ENCODE assay signal across 1 cellular context in the genomic region with DNA sequence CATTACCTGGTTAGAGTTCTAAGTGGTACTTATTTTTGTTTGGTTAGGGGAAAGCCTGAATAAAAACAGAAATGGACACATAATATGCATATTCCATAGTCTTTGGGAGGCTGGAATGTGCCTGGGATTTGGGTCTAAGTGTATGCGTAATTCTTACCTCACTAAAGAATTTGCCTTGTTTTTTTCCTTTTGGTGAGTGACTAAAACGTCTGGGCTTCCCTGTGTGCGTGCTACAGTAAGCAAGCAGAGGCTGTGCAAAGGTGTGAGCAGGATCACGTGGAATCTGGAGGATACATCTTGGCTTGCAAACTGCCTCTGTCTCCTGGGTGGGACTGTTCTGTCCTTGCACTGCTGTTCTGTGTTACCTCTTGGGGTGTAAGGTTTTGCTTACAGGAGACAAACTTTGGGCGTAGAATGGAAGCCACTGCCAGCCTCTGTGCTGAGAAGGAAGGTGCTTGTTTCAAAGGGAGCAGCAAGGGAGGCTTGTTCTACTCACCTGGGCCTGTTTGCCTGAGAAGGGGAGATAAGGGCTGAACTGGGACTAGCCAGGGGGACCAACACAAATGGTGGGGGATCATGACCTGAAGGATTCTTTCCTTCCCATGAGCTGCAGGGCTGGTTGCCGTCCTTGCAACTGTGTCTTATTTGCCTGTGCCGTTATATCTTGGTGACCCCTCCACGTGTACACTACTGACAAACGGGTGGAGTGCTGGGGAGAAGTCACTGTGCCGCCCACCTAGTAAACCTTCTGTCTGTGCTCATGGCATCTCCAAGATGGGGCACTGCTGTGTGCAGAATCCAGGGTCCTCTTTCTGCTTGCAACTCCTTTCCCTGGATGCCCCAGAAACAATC.
A peak's percentile ranks its signal among the peaks of the same experiment; 100 is the strongest.
TF ChIP-seq lines count a peak whose summit lies in the region.

No MANE protein-coding gene starts in this region.

TF ChIP-seq in HepG2, 621 proteins besides CTCF, POLR2A, EP300 and RAD21 (continued from another document and continues in another):
- TF ChIP-seq, protein P1, sequence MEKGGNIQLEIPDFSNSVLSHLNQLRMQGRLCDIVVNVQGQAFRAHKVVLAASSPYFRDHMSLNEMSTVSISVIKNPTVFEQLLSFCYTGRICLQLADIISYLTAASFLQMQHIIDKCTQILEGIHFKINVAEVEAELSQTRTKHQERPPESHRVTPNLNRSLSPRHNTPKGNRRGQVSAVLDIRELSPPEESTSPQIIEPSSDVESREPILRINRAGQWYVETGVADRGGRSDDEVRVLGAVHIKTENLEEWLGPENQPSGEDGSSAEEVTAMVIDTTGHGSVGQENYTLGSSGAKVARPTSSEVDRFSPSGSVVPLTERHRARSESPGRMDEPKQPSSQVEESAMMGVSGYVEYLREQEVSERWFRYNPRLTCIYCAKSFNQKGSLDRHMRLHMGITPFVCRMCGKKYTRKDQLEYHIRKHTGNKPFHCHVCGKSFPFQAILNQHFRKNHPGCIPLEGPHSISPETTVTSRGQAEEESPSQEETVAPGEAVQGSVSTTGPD (CRISPR knock-in tag; IDR thresholded peaks at IDR 0.05), result no peak
- TF ChIP-seq, protein P2, sequence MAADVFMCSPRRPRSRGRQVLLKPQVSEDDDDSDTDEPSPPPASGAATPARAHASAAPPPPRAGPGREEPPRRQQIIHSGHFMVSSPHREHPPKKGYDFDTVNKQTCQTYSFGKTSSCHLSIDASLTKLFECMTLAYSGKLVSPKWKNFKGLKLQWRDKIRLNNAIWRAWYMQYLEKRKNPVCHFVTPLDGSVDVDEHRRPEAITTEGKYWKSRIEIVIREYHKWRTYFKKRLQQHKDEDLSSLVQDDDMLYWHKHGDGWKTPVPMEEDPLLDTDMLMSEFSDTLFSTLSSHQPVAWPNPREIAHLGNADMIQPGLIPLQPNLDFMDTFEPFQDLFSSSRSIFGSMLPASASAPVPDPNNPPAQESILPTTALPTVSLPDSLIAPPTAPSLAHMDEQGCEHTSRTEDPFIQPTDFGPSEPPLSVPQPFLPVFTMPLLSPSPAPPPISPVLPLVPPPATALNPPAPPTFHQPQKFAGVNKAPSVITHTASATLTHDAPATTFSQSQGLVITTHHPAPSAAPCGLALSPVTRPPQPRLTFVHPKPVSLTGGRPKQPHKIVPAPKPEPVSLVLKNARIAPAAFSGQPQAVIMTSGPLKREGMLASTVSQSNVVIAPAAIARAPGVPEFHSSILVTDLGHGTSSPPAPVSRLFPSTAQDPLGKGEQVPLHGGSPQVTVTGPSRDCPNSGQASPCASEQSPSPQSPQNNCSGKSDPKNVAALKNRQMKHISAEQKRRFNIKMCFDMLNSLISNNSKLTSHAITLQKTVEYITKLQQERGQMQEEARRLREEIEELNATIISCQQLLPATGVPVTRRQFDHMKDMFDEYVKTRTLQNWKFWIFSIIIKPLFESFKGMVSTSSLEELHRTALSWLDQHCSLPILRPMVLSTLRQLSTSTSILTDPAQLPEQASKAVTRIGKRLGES (CRISPR knock-in tag; IDR thresholded peaks at IDR 0.05; ENCODE audit: borderline replicate concordance), result no peak
- TF ChIP-seq KDM1A (CRISPR knock-in tag; IDR thresholded peaks at IDR 0.05) (no peak), ZNF563 (CRISPR knock-in tag; IDR thresholded peaks at IDR 0.05) (no peak), ZNF891 (CRISPR knock-in tag; IDR thresholded peaks at IDR 0.05) (no peak), ZNF644 (CRISPR knock-in tag; IDR thresholded peaks at IDR 0.05; ENCODE audit: low read depth) (no peak), WIZ (CRISPR knock-in tag; IDR thresholded peaks at IDR 0.05) (0 out of 2 replicates have a peak, but pooled peaks have one; percentile 49), FOXA3 (CRISPR knock-in tag; IDR thresholded peaks at IDR 0.05) (no peak; the same call in 1 of the 2 replicates), ZNF816 (CRISPR knock-in tag; IDR thresholded peaks at IDR 0.05; ENCODE audit: borderline replicate concordance) (no peak), YY1 (IDR thresholded peaks at IDR 0.05; ENCODE audit: insufficient read depth, insufficient replicate concordance, low read depth, low read length) (no peak), ZNF430 (CRISPR knock-in tag; IDR thresholded peaks at IDR 0.05) (no peak), ELF4 (CRISPR knock-in tag; IDR thresholded peaks at IDR 0.05; ENCODE audit: borderline replicate concordance) (no peak), SMARCC2 (IDR thresholded peaks at IDR 0.05) (no peak), NR1H2 (CRISPR knock-in tag; IDR thresholded peaks at IDR 0.05; ENCODE audit: borderline replicate concordance, low read depth) (no peak), GABPA (IDR thresholded peaks at IDR 0.05; ENCODE audit: low read depth, low read length) (no peak), GABPA (CRISPR knock-in tag; IDR thresholded peaks at IDR 0.05; ENCODE audit: low read depth) (no peak), ZFY (CRISPR knock-in tag; IDR thresholded peaks at IDR 0.05) (no peak), YEATS4 (CRISPR knock-in tag; IDR thresholded peaks at IDR 0.05; ENCODE audit: borderline replicate concordance) (no peak), ZFYVE20 (CRISPR knock-in tag; IDR thresholded peaks at IDR 0.05; ENCODE audit: borderline replicate concordance, low read depth) (no peak), SRF (IDR thresholded peaks at IDR 0.05; ENCODE audit: low read depth, low read length) (no peak), ZNF354B (CRISPR knock-in tag; IDR thresholded peaks at IDR 0.05) (no peak), RFXANK (CRISPR knock-in tag; IDR thresholded peaks at IDR 0.05) (no peak), ZNF746 (CRISPR knock-in tag; IDR thresholded peaks at IDR 0.05) (no peak), GABPB1 (CRISPR knock-in tag; IDR thresholded peaks at IDR 0.05) (no peak), ZSCAN25 (CRISPR knock-in tag; IDR thresholded peaks at IDR 0.05) (no peak), ZMYM3 (CRISPR knock-in tag; IDR thresholded peaks at IDR 0.05) (no peak), KDM3A (CRISPR knock-in tag; IDR thresholded peaks at IDR 0.05; ENCODE audit: low read depth) (no peak), ZNF367 (CRISPR knock-in tag; IDR thresholded peaks at IDR 0.05; ENCODE audit: borderline replicate concordance) (no peak), ZNF570 (CRISPR knock-in tag; IDR thresholded peaks at IDR 0.05; ENCODE audit: borderline replicate concordance) (no peak), MIER2 (CRISPR knock-in tag; IDR thresholded peaks at IDR 0.05) (no peak), SP4 (CRISPR knock-in tag; IDR thresholded peaks at IDR 0.05) (no peak)
- TF ChIP-seq, protein P3, sequence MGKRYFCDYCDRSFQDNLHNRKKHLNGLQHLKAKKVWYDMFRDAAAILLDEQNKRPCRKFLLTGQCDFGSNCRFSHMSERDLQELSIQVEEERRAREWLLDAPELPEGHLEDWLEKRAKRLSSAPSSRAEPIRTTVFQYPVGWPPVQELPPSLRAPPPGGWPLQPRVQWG (CRISPR knock-in tag; IDR thresholded peaks at IDR 0.05; ENCODE audit: borderline replicate concordance, low read depth), result no peak
- TF ChIP-seq, protein P4, sequence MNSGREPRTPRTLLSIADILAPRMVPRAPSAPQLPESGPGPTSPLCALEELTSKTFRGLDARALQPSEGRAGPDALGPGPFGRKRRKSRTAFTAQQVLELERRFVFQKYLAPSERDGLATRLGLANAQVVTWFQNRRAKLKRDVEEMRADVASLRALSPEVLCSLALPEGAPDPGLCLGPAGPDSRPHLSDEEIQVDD (CRISPR knock-in tag; IDR thresholded peaks at IDR 0.05; ENCODE audit: borderline replicate concordance), result no peak
- TF ChIP-seq, protein P5, sequence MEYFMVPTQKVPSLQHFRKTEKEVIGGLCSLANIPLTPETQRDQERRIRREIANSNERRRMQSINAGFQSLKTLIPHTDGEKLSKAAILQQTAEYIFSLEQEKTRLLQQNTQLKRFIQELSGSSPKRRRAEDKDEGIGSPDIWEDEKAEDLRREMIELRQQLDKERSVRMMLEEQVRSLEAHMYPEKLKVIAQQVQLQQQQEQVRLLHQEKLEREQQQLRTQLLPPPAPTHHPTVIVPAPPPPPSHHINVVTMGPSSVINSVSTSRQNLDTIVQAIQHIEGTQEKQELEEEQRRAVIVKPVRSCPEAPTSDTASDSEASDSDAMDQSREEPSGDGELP (IDR thresholded peaks at IDR 0.05; ENCODE audit: borderline replicate concordance, low read depth), result no peak
- TF ChIP-seq, protein P6, sequence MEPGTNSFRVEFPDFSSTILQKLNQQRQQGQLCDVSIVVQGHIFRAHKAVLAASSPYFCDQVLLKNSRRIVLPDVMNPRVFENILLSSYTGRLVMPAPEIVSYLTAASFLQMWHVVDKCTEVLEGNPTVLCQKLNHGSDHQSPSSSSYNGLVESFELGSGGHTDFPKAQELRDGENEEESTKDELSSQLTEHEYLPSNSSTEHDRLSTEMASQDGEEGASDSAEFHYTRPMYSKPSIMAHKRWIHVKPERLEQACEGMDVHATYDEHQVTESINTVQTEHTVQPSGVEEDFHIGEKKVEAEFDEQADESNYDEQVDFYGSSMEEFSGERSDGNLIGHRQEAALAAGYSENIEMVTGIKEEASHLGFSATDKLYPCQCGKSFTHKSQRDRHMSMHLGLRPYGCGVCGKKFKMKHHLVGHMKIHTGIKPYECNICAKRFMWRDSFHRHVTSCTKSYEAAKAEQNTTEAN (CRISPR knock-in tag; conservative IDR thresholded peaks at IDR 0.05), result no peak
- TF ChIP-seq, protein P7, sequence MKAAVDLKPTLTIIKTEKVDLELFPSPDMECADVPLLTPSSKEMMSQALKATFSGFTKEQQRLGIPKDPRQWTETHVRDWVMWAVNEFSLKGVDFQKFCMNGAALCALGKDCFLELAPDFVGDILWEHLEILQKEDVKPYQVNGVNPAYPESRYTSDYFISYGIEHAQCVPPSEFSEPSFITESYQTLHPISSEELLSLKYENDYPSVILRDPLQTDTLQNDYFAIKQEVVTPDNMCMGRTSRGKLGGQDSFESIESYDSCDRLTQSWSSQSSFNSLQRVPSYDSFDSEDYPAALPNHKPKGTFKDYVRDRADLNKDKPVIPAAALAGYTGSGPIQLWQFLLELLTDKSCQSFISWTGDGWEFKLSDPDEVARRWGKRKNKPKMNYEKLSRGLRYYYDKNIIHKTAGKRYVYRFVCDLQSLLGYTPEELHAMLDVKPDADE (CRISPR knock-in tag; IDR thresholded peaks at IDR 0.05), result no peak
- TF ChIP-seq, protein P8, sequence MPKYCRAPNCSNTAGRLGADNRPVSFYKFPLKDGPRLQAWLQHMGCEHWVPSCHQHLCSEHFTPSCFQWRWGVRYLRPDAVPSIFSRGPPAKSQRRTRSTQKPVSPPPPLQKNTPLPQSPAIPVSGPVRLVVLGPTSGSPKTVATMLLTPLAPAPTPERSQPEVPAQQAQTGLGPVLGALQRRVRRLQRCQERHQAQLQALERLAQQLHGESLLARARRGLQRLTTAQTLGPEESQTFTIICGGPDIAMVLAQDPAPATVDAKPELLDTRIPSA (CRISPR knock-in tag; IDR thresholded peaks at IDR 0.05; ENCODE audit: borderline replicate concordance), result no peak
- TF ChIP-seq, protein P9, sequence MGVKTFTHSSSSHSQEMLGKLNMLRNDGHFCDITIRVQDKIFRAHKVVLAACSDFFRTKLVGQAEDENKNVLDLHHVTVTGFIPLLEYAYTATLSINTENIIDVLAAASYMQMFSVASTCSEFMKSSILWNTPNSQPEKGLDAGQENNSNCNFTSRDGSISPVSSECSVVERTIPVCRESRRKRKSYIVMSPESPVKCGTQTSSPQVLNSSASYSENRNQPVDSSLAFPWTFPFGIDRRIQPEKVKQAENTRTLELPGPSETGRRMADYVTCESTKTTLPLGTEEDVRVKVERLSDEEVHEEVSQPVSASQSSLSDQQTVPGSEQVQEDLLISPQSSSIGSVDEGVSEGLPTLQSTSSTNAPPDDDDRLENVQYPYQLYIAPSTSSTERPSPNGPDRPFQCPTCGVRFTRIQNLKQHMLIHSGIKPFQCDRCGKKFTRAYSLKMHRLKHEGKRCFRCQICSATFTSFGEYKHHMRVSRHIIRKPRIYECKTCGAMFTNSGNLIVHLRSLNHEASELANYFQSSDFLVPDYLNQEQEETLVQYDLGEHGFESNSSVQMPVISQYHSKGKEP (CRISPR knock-in tag; IDR thresholded peaks at IDR 0.05), result no peak
- TF ChIP-seq, protein P10, sequence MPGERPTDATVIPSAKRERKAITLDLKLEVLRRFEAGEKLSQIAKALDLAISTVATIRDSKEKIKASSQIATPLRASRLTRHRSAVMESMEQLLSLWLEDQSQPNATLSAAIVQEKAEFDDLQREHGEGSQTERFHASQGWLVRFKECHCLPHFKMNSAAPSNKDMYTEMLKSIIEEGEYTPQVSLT (CRISPR knock-in tag; IDR thresholded peaks at IDR 0.05; ENCODE audit: borderline replicate concordance, low read depth), result no peak
- TF ChIP-seq, protein P11, sequence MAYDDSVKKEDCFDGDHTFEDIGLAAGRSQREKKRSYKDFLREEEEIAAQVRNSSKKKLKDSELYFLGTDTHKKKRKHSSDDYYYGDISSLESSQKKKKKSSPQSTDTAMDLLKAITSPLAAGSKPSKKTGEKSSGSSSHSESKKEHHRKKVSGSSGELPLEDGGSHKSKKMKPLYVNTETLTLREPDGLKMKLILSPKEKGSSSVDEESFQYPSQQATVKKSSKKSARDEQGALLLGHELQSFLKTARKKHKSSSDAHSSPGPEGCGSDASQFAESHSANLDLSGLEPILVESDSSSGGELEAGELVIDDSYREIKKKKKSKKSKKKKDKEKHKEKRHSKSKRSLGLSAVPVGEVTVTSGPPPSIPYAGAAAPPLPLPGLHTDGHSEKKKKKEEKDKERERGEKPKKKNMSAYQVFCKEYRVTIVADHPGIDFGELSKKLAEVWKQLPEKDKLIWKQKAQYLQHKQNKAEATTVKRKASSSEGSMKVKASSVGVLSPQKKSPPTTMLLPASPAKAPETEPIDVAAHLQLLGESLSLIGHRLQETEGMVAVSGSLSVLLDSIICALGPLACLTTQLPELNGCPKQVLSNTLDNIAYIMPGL (CRISPR knock-in tag; IDR thresholded peaks at IDR 0.05; ENCODE audit: borderline replicate concordance in 1 of 2, low read depth in 1 of 2), result no peak
